Comparison of ENCODE assay signal across 20 cellular contexts in the genomic region with DNA sequence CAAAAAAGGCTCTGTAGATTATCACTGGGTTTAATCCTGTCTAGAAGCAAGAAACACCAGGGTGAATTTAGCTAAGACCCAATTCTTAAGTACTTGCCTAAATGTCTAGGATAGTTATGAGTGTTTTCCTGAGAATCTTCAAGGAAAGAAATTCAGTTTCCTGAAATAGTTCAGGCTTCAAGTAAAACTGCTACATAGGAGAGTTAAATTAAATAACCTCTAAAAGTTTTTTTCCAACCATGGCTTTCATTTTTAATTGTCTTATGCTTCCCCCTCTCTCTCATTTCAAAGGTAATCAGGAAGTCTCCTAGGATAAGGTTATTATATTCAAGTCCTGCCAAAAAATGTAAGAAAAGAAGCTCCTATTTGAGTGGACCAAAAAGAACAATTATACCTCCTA.
"Had no signal": no experiment of that assay in that cellular context is flagged by ENCODE, and none has a peak within 500 bp of the region (broad histone marks: within the 10 kb centered on the region; RNA-seq: fewer than 3 reads in every experiment).

No MANE protein-coding gene starts in this region.

- DNase-seq: activated CD4-positive, alpha-beta T cell treated with anti-CD3 and anti-CD28 coated beads for 48 hours; activated CD8-positive, alpha-beta memory T cell treated with anti-CD3 and anti-CD28 coated beads, Interleukin-2, amount 50 U/mL, for 48 hours; activated naive CD4-positive, alpha-beta T cell treated with anti-CD3 and anti-CD28 coated beads, Interleukin-2, amount 10 ng/mL, durations not matched to agents 7 days and 5 days; caudate nucleus; esophagus squamous epithelium; hippocampal formation; kidney; left lung; mucosa of descending colon; naive thymus-derived CD4-positive, alpha-beta T cell; nucleus accumbens; posterior cingulate gyrus; stimulated activated CD4-positive, alpha-beta T cell treated with anti-CD3 and anti-CD28 coated beads, Interleukin-15, amount 100 ng/mL, for 24 hours; stimulated activated CD4-positive, alpha-beta T cell treated with anti-CD3 and anti-CD28 coated beads, Interleukin-4, amount 100 ng/mL, for 1 hour; stimulated activated naive CD4-positive, alpha-beta T cell; transverse colon had no signal

- H3K4me1 Mint-ChIP-seq: activated T-helper 17 cell treated with anti-CD3 and anti-CD28 coated beads, Interleukin-2, amount 50 U/mL, for 72 hours had no signal

- FAIRE-seq: kidney had no signal

- ATAC-seq: left lung had no signal

- H3K9me3 ChIP-seq: esophagus squamous epithelium, left lung, mucosa of descending colon, right atrium auricular region, transverse colon had no signal

- H3K36me3 ChIP-seq: esophagus squamous epithelium, left lung, right atrium auricular region, transverse colon had no signal

- H3K4me3 Mint-ChIP-seq: activated naive CD4-positive, alpha-beta T cell treated with anti-CD3 and anti-CD28 coated beads, Interleukin-2, amount 10 ng/mL, durations not matched to agents 7 days and 5 days; activated T-helper 17 cell treated with anti-CD3 and anti-CD28 coated beads, Interleukin-2, amount 50 U/mL, for 72 hours; naive thymus-derived CD4-positive, alpha-beta T cell had no signal

- H3K4me1 ChIP-seq: left lung, right atrium auricular region had no signal

- H3K9me3 Mint-ChIP-seq: activated naive CD4-positive, alpha-beta T cell treated with anti-CD3 and anti-CD28 coated beads, Interleukin-2, amount 10 ng/mL, durations not matched to agents 7 days and 5 days; activated T-helper 17 cell treated with anti-CD3 and anti-CD28 coated beads, Interleukin-2, amount 50 U/mL, for 72 hours had no signal

- H3K27ac ChIP-seq: coronary artery, esophagus squamous epithelium, left lung, right atrium auricular region, skin epidermis had no signal

- H3K36me3 Mint-ChIP-seq: activated naive CD4-positive, alpha-beta T cell treated with anti-CD3 and anti-CD28 coated beads, Interleukin-2, amount 10 ng/mL, durations not matched to agents 7 days and 5 days; naive thymus-derived CD4-positive, alpha-beta T cell had no signal

- H3K27ac Mint-ChIP-seq: activated naive CD4-positive, alpha-beta T cell treated with anti-CD3 and anti-CD28 coated beads, Interleukin-2, amount 10 ng/mL, durations not matched to agents 7 days and 5 days; activated T-helper 17 cell treated with anti-CD3 and anti-CD28 coated beads, Interleukin-2, amount 50 U/mL, for 72 hours; naive thymus-derived CD4-positive, alpha-beta T cell had no signal

- H3K27me3 ChIP-seq: right atrium auricular region, transverse colon had no signal

- H3K4me3 ChIP-seq: coronary artery, esophagus squamous epithelium, left lung, mucosa of descending colon, right atrium auricular region, skin epidermis, transverse colon had no signal
